Comparison of ENCODE assay signal across 10 cellular contexts in genomic region chr5:173907686-173908371, GRCh38. TPM values are rescaled to one million over a fixed set of nuclear protein-coding genes. Genes with fewer than 3 reads are reported as not detected.
DNase-seq lines count a peak whose midpoint lies in the region; ATAC-seq, FAIRE-seq and TF ChIP-seq lines count a peak whose summit lies in the region.
"Had no signal": no experiment of that assay in that cellular context is flagged by ENCODE, and none has a peak within 500 bp of the region (broad histone marks: within the 10 kb centered on the region; RNA-seq: fewer than 3 reads in every experiment).

No MANE protein-coding gene starts in this region.

- CTCF ChIA-PET in CD8-positive, alpha-beta T cell (lab: Charles Lee): no interaction called here

- 49 to 64% methylated on average over 3 of the region's 3 CpGs for WGBS in pancreas, 2 donors
- no CpG with 5 or more reads among the region's 3 CpGs for WGBS in mesendoderm (ENCODE audit: extremely low coverage, insufficient coverage, low lambda C conversion rate)

- H3K9me3 ChIP-seq in CD8-positive, alpha-beta T cell (ENCODE audit: low read length): no peaks in the 10 kb centered on the region
- H3K9me3 ChIP-seq in pancreas: no peaks in the 10 kb centered on the region

- POLR2A ChIA-PET in CD8-positive, alpha-beta T cell (lab: Charles Lee): interaction anchor here (0.6 to 1.7 kb wide), 2 partner anchors 9 to 23 kb away, joined by 4 to 5 read pairs; no protein-coding TSS in a partner anchor

- no peak for FAIRE-seq in pancreas (lab: Jason Lieb, UNC)
- FAIRE-seq: kidney had no signal

- no peak overlapping the region for H3K18ac ChIP-seq in mesendoderm (ENCODE audit: low read length)

- H3K36me3 Mint-ChIP-seq in CD8-positive, alpha-beta T cell: peaks cover 9% of the 10 kb centered on the region

- H3K4me1 ChIP-seq in CD8-positive, alpha-beta T cell (ENCODE audit: insufficient read depth, low read length): peaks cover 2% of the 10 kb centered on the region
- H3K4me1 ChIP-seq in pancreas (peaks cover 16 to 38% (median 38%) of the 10 kb centered on the region in 3 donors), mesendoderm (ENCODE audit: control insufficient read depth, low read depth, low read length) (no peaks in the 10 kb centered on the region)

- H3K36me3 ChIP-seq in CD8-positive, alpha-beta T cell (ENCODE audit: insufficient read depth, low read length): peaks cover 3% of the 10 kb centered on the region
- H3K36me3 ChIP-seq in pancreas: peaks cover 0 to 19% (median 5%) of the 10 kb centered on the region in 3 donors
- no peaks in the 10 kb centered on the region for H3K36me3 ChIP-seq in mesendoderm (ENCODE audit: control insufficient read depth, insufficient read depth, low read length)

- H2BK120ac ChIP-seq in mesendoderm (ENCODE audit: low read depth, low read length): no peak overlapping the region

- no peak overlapping the region for H3K4ac ChIP-seq in mesendoderm (ENCODE audit: low read depth, low read length)

- H3K79me2 ChIP-seq in mesendoderm (ENCODE audit: control insufficient read depth, insufficient read depth, low read length): no peaks in the 10 kb centered on the region

- H3K9me3 Mint-ChIP-seq in CD8-positive, alpha-beta T cell: no peaks in the 10 kb centered on the region

- no peak overlapping the region for H3K4me3 Mint-ChIP-seq in CD8-positive, alpha-beta T cell

- no peak overlapping the region for H3K4me3 ChIP-seq in CD8-positive, alpha-beta T cell (ENCODE audit: low read depth, low read length)
- H3K4me3 ChIP-seq in pancreas (no peak overlapping the region), mesendoderm (ENCODE audit: low read length) (no peak overlapping the region)

- intact Hi-C loops in CD8-positive, alpha-beta T cell (cut with DNase I, micrococcal nuclease): no loop called here
- intact Hi-C loops in pancreas (cut with DNase I): loop anchor here in 1 of 3 donors (10.0 kb wide), 1 partner anchor 57 kb away; no protein-coding TSS in a partner anchor

- TF ChIP-seq CTCF in CD8-positive, alpha-beta T cell (IDR thresholded peaks at IDR 0.05): no peak
- TF ChIP-seq CTCF in pancreas (IDR thresholded peaks at IDR 0.05): no peak

- no peaks in the 10 kb centered on the region for H3K79me1 ChIP-seq in mesendoderm (ENCODE audit: low read length)

- H3K4me1 Mint-ChIP-seq in CD8-positive, alpha-beta T cell (ENCODE audit: low read depth): peaks cover 29% of the 10 kb centered on the region

- no peak for DNase-seq in CD8-positive, alpha-beta T cell
- DNase-seq in OCI-M1 (lab: John Stamatoyannopoulos, UW) (peak; percentile 30), fibroblast of gingiva (ENCODE audit: low read depth) (peak; percentile 21), pancreas (no peak), mesendoderm (no peak), NCI-H2196 (lab: John Stamatoyannopoulos, UW; ENCODE audit: unreplicated experiment) (no peak), NCI-H2081 (lab: John Stamatoyannopoulos, UW) (no peak)
- no peak for DNase-seq in activated effector memory CD4-positive, alpha-beta T cell treated with Interleukin-2 at 50 U/mL for 16 hours
- DNase-seq: activated naive CD4-positive, alpha-beta T cell treated with Interleukin-2 at 50 U/mL for 16 hours; kidney had no signal

- H3K27me3 ChIP-seq in CD8-positive, alpha-beta T cell (ENCODE audit: insufficient read depth, low read length): no peaks in the 10 kb centered on the region
- H3K27me3 ChIP-seq in pancreas: no peaks in the 10 kb centered on the region
- H3K27me3 ChIP-seq in mesendoderm (ENCODE audit: insufficient read depth, low read length, poor library complexity): no peaks in the 10 kb centered on the region

- no peak overlapping the region for H4K5ac ChIP-seq in mesendoderm (ENCODE audit: low read length)

- H2BK15ac ChIP-seq in mesendoderm (replicated peaks; ENCODE audit: low read depth): no peak overlapping the region

- no peak overlapping the region for H3K27ac ChIP-seq in CD8-positive, alpha-beta T cell (ENCODE audit: low read depth, low read length)
- peak overlapping the region in 1 of 4 donors; percentile 41 for H3K27ac ChIP-seq in pancreas
- H3K27ac ChIP-seq in mesendoderm (ENCODE audit: low read depth, low read length): no peak overlapping the region

- no peak overlapping the region for H3K4me2 ChIP-seq in mesendoderm (ENCODE audit: low read length)

- H3K56ac ChIP-seq in mesendoderm (ENCODE audit: low read length): no peak overlapping the region

- H3K27ac Mint-ChIP-seq in CD8-positive, alpha-beta T cell: peak overlapping the region; percentile 24

- ATAC-seq in CD8-positive, alpha-beta T cell: no peak
- peak in 3 of 4 donors; percentile 16 to 44 (median 38) for ATAC-seq in pancreas

- H2BK5ac ChIP-seq in mesendoderm (ENCODE audit: low read length): no peak overlapping the region

- no peaks in the 10 kb centered on the region for H3K27me3 Mint-ChIP-seq in CD8-positive, alpha-beta T cell (ENCODE audit: low read depth)

- no peak overlapping the region for H4K8ac ChIP-seq in mesendoderm (ENCODE audit: low read depth, low read length)

- no peak overlapping the region for H3K23ac ChIP-seq in mesendoderm (ENCODE audit: low read length)

- H2AK5ac ChIP-seq in mesendoderm (ENCODE audit: low read length): no peak overlapping the region

- H3K9ac ChIP-seq in mesendoderm (ENCODE audit: low read length): no peak overlapping the region

RNA-seq across cellular contexts. Expression of gene CPEB4, which starts 19.7 kb away (rescaled TPM):
- 10 to 100 TPM; 21.7 to 24.3 TPM for total RNA-seq in CD8-positive, alpha-beta T cell
- total RNA-seq in pancreas: 10 to 100 TPM; 24.3 to 51.2 (median 30.0) TPM
- 10 to 100 TPM; 11.6 to 15.9 TPM for polyA plus RNA-seq in pancreas
- 2.4 TPM for polyA plus RNA-seq in mesendoderm (2013, experiment 1 of 2)
- polyA plus RNA-seq in mesendoderm (2013, experiment 2 of 2): 2.4 TPM

Comparison
In these comparisons a context has a peak if more than half of its experiments do, and no peak if none do; other contexts are left out.
1. DNase-seq: peak in OCI-M1 (single experiment) and fibroblast of gingiva (single experiment); none in CD8-positive, alpha-beta T cell (0 of 7), pancreas (0 of 6), mesendoderm (single experiment), NCI-H2196 (single experiment), activated effector memory CD4-positive, alpha-beta T cell treated with Interleukin-2 at 50 U/mL for 16 hours (single experiment) and NCI-H2081 (0 of 2).